8 cellular contexts compared by ENCODE assay signal in genomic region chr9:98191210-98191609, GRCh38. TPM values are rescaled to one million over a fixed set of nuclear protein-coding genes. Genes with fewer than 3 reads are reported as not detected.
DNase-seq lines count a peak whose midpoint lies in the region; TF ChIP-seq lines count a peak whose summit lies in the region.
"Had no signal": no experiment of that assay in that cellular context is flagged by ENCODE, and none has a peak within 500 bp of the region (broad histone marks: within the 10 kb centered on the region; RNA-seq: fewer than 3 reads in every experiment).

No MANE protein-coding gene starts in this region.

- H3K36me3 ChIP-seq in H7 (replicated peaks; ENCODE audit: control insufficient read depth, insufficient read depth, low read length) = no peaks in the 10 kb centered on the region; the same call in 1 of the 2 replicates
- peaks cover 4% of the 10 kb centered on the region; the same call in 1 of the 2 replicates for H3K36me3 ChIP-seq in WERI-Rb-1
- no peaks in the 10 kb centered on the region for H3K36me3 ChIP-seq in esophagus squamous epithelium
- H3K36me3 ChIP-seq in prostate gland = no peaks in the 10 kb centered on the region
- H3K36me3 ChIP-seq in uterus = no peaks in the 10 kb centered on the region

- H3K4me1 ChIP-seq in esophagus squamous epithelium (peaks cover 8 to 50% (median 20%) of the 10 kb centered on the region in 3 donors), prostate gland (replicated peaks) (peaks cover 2% of the 10 kb centered on the region), uterus (no peaks in the 10 kb centered on the region)

- H3K9me3 ChIP-seq in WERI-Rb-1 (ENCODE audit: severe bottlenecking) (no peaks in the 10 kb centered on the region), esophagus squamous epithelium (no peaks in the 10 kb centered on the region), prostate gland (no peaks in the 10 kb centered on the region), uterus (no peaks in the 10 kb centered on the region)

- H3K27me3 ChIP-seq in H7 (ENCODE audit: control insufficient read depth, insufficient read depth, low read length) (no peaks in the 10 kb centered on the region), WERI-Rb-1 (ENCODE audit: insufficient read depth, low read depth, severe bottlenecking) (no peaks in the 10 kb centered on the region), esophagus squamous epithelium (no peaks in the 10 kb centered on the region), prostate gland (replicated peaks; ENCODE audit: insufficient read depth) (no peaks in the 10 kb centered on the region), uterus (no peaks in the 10 kb centered on the region)

- H3K27ac ChIP-seq in WERI-Rb-1 (peak overlapping the region; percentile 68), esophagus squamous epithelium (peak overlapping the region; percentile 70 to 94 (median 90)), prostate gland (peak overlapping the region; percentile 93 to 94), uterus (no peak overlapping the region)

- intact Hi-C loops in esophagus squamous epithelium (cut with DNase I) = loop anchor here (10.0 kb wide), 1 partner anchor 106 kb away; no protein-coding TSS in a partner anchor
- intact Hi-C loops in prostate gland (cut with DNase I) = loop anchor here (10.0 kb wide), 1 partner anchor 116 kb away; no protein-coding TSS in a partner anchor
- intact Hi-C loops in uterus (cut with DNase I; ENCODE audit: low total_unique reads) = no loop called here

- TF ChIP-seq CTCF in WERI-Rb-1 (IDR thresholded peaks at IDR 0.05; ENCODE audit: low read depth, low read length) (no peak), esophagus squamous epithelium (IDR thresholded peaks at IDR 0.05) (no peak), prostate gland (IDR thresholded peaks at IDR 0.05) (no peak), uterus (IDR thresholded peaks at IDR 0.05) (no peak)

- peak; percentile 50 for DNase-seq in H7
- DNase-seq in WERI-Rb-1 = no peak
- DNase-seq in esophagus squamous epithelium (lab: John Stamatoyannopoulos, UW) = no peak
- no peak for DNase-seq in prostate gland (ENCODE audit: low spot score)
- no peak for DNase-seq in NCI-H748 treated with DMSO at 0.1 percent for 48 hours (lab: John Stamatoyannopoulos, UW)
- DNase-seq in uterus = no peak
- no peak for DNase-seq in NCI-H1092 (lab: John Stamatoyannopoulos, UW)
- DNase-seq: NCI-H146 had no signal

- no peak for TF ChIP-seq POLR2A in esophagus squamous epithelium (IDR thresholded peaks at IDR 0.05)
- TF ChIP-seq POLR2A in prostate gland (IDR thresholded peaks at IDR 0.05) = no peak
- no peak for TF ChIP-seq POLR2A in uterus (IDR thresholded peaks at IDR 0.05)

- WGBS in esophagus squamous epithelium, 2 donors = 19 to 43% methylated on average over 2 to 3 of the region's 5 CpGs
- WGBS in prostate gland = 43% methylated on average over 4 of the region's 5 CpGs

- H3K4me3 ChIP-seq in H7 (ENCODE audit: insufficient read depth, low read depth, low read length) = peak overlapping the region; percentile 83
- H3K4me3 ChIP-seq in WERI-Rb-1 (ENCODE audit: low read depth, low read length) = peak overlapping the region; percentile 88
- peak overlapping the region; percentile 53 to 75 (median 62) for H3K4me3 ChIP-seq in esophagus squamous epithelium
- H3K4me3 ChIP-seq in prostate gland = peak overlapping the region; percentile 61 to 63
- no peak overlapping the region for H3K4me3 ChIP-seq in uterus

RNA-seq across cellular contexts. Expression of gene CORO2A, which starts 1.2 kb away (rescaled TPM):
- 30.5 and 32.1 TPM in 2 replicates for total RNA-seq in H7 (2014; rRNA removed; shearing (Covaris generic))
- 10 to 100 TPM; 15.6 to 27.6 (median 26.1) TPM for total RNA-seq in esophagus squamous epithelium
- total RNA-seq in prostate gland = 10 to 100 TPM; 31.2 to 45.3 TPM
- total RNA-seq in uterus = 1 to 10 TPM; 2.8 to 4.6 (median 4.2) TPM

Comparison
In these comparisons a context has a peak if more than half of its experiments do, and no peak if none do; other contexts are left out.
1. H3K4me3 ChIP-seq: peak in H7 (single experiment), WERI-Rb-1 (single experiment), esophagus squamous epithelium (4 of 4) and prostate gland (2 of 2); none in uterus (0 of 2).
2. H3K27ac ChIP-seq: peak in WERI-Rb-1 (single experiment), esophagus squamous epithelium (4 of 4) and prostate gland (2 of 2); none in uterus (0 of 2).